ENCODE assay signal across 10 cellular contexts in genomic region chr22:19480789-19481188, GRCh38. TPM values are rescaled to one million over a fixed set of nuclear protein-coding genes. Genes with fewer than 3 reads are reported as not detected.
DNase-seq lines count a peak whose midpoint lies in the region; ATAC-seq and TF ChIP-seq lines count a peak whose summit lies in the region.
"Had no signal": no experiment of that assay in that cellular context is flagged by ENCODE, and none has a peak within 500 bp of the region (broad histone marks: within the 10 kb centered on the region; RNA-seq: fewer than 3 reads in every experiment).

No MANE protein-coding gene starts in this region.

- no peak for DNase-seq in stimulated activated naive CD8-positive, alpha-beta T cell treated with anti-CD3 and anti-CD28 coated beads, Interleukin-15, Interleukin-2, amounts not matched to agents 100 U/mL and 50 U/mL, for 24 hours
- DNase-seq in T-helper 17 cell (no peak), glutamatergic neuron (no peak), NAMALWA (ENCODE audit: low spot score) (no peak), COR-L47 (lab: John Stamatoyannopoulos, UW) (no peak)
- no peak for DNase-seq in stimulated activated CD4-positive, alpha-beta T cell treated with anti-CD3 and anti-CD28 coated beads, Interleukin-4, amount 100 ng/mL, for 24 hours
- DNase-seq: KG1, mucosa of descending colon had no signal

- H3K9me3 Mint-ChIP-seq in stimulated activated naive CD8-positive, alpha-beta T cell treated with anti-CD3 and anti-CD28 coated beads, Interleukin-15, Interleukin-2, amounts not matched to agents 100 ng/mL and 50 ng/mL, for 24 hours, result no peaks in the 10 kb centered on the region
- H3K9me3 Mint-ChIP-seq in glutamatergic neuron (ENCODE audit: unreplicated experiment), result peaks cover 4% of the 10 kb centered on the region

- H3K27me3 Mint-ChIP-seq in stimulated activated naive CD8-positive, alpha-beta T cell treated with anti-CD3 and anti-CD28 coated beads, Interleukin-15, Interleukin-2, amounts not matched to agents 100 ng/mL and 50 ng/mL, for 24 hours, result no peaks in the 10 kb centered on the region
- H3K27me3 Mint-ChIP-seq in T-helper 17 cell (no peaks in the 10 kb centered on the region), glutamatergic neuron (ENCODE audit: unreplicated experiment) (peaks cover 2% of the 10 kb centered on the region)

- ATAC-seq in stimulated activated naive CD8-positive, alpha-beta T cell treated with anti-CD3 and anti-CD28 coated beads, Interleukin-15, Interleukin-2, amounts not matched to agents 100 U/mL and 50 U/mL, for 24 hours, result no peak
- ATAC-seq in T-helper 17 cell (no peak), GM21447 (IDR thresholded peaks at IDR 0.05; ENCODE audit: unreplicated experiment) (no peak)
- ATAC-seq: mucosa of descending colon had no signal

- H3K4me3 Mint-ChIP-seq in stimulated activated naive CD8-positive, alpha-beta T cell treated with anti-CD3 and anti-CD28 coated beads, Interleukin-15, Interleukin-2, amounts not matched to agents 100 ng/mL and 50 ng/mL, for 24 hours, result peak overlapping the region; percentile 94
- peak overlapping the region; percentile 98 for H3K4me3 Mint-ChIP-seq in T-helper 17 cell
- H3K4me3 Mint-ChIP-seq in glutamatergic neuron (ENCODE audit: unreplicated experiment), result peak overlapping the region; percentile 94

- no peaks in the 10 kb centered on the region for H3K9me3 ChIP-seq in T-helper 17 cell (ENCODE audit: control insufficient read depth, low read length, poor library complexity, severe bottlenecking)
- H3K9me3 ChIP-seq: mucosa of descending colon had no signal

- H3K36me3 Mint-ChIP-seq in stimulated activated naive CD8-positive, alpha-beta T cell treated with anti-CD3 and anti-CD28 coated beads, Interleukin-15, Interleukin-2, amounts not matched to agents 100 ng/mL and 50 ng/mL, for 24 hours (ENCODE audit: low read depth), result peaks cover 46% of the 10 kb centered on the region
- H3K36me3 Mint-ChIP-seq in T-helper 17 cell (ENCODE audit: low read depth), result no peaks in the 10 kb centered on the region
- no peaks in the 10 kb centered on the region for H3K36me3 Mint-ChIP-seq in glutamatergic neuron (ENCODE audit: unreplicated experiment)

- H3K27ac Mint-ChIP-seq in stimulated activated naive CD8-positive, alpha-beta T cell treated with anti-CD3 and anti-CD28 coated beads, Interleukin-15, Interleukin-2, amounts not matched to agents 100 ng/mL and 50 ng/mL, for 24 hours, result peak overlapping the region; percentile 99
- H3K27ac Mint-ChIP-seq in T-helper 17 cell (no peak overlapping the region), glutamatergic neuron (ENCODE audit: unreplicated experiment) (no peak overlapping the region)

- TF ChIP-seq CTCF in glutamatergic neuron (IDR thresholded peaks at IDR 0.05; ENCODE audit: partially characterized antibody, unreplicated experiment), result no peak

- H3K4me1 Mint-ChIP-seq in stimulated activated naive CD8-positive, alpha-beta T cell treated with anti-CD3 and anti-CD28 coated beads, Interleukin-15, Interleukin-2, amounts not matched to agents 100 ng/mL and 50 ng/mL, for 24 hours (ENCODE audit: low read depth), result peaks cover 35% of the 10 kb centered on the region
- H3K4me1 Mint-ChIP-seq in T-helper 17 cell (peaks cover 28% of the 10 kb centered on the region), glutamatergic neuron (ENCODE audit: low read depth, unreplicated experiment) (peaks cover 7% of the 10 kb centered on the region)

RNA-seq across cellular contexts. Expression of gene CDC45, which starts 1.1 kb away (rescaled TPM):
- total RNA-seq in T-helper 17 cell (under 1 TPM; 0.32 to 0.37 TPM), glutamatergic neuron (ENCODE audit: unreplicated experiment) (3.5 TPM)

RNA-seq across cellular contexts. Expression of gene UFD1, which starts 1.8 kb away (rescaled TPM):
- total RNA-seq in T-helper 17 cell (10 to 100 TPM; 76.3 to 79.2 TPM), glutamatergic neuron (ENCODE audit: unreplicated experiment) (48.0 TPM)

RNA-seq across cellular contexts. Expression of gene C22orf39, which starts 33.3 kb away (rescaled TPM):
- 10 to 100 TPM; 31.6 to 32.7 TPM for total RNA-seq in T-helper 17 cell
- total RNA-seq in glutamatergic neuron (ENCODE audit: unreplicated experiment), result 47.7 TPM

RNA-seq across cellular contexts. Expression of gene CLDN5, which starts 43.4 kb away (rescaled TPM):
- 10 to 100 TPM in 1 of 2 donors, under 1 TPM in 1; 0.87 to 20.0 TPM for total RNA-seq in T-helper 17 cell
- total RNA-seq in glutamatergic neuron (ENCODE audit: unreplicated experiment), result 7.4 TPM

RNA-seq across cellular contexts. Expression of gene MRPL40, which starts 48.4 kb away (rescaled TPM):
- total RNA-seq in T-helper 17 cell, result 10 to 100 TPM; 10.2 to 11.1 TPM
- total RNA-seq in glutamatergic neuron (ENCODE audit: unreplicated experiment), result 24.4 TPM
